22 cellular contexts compared by ENCODE assay signal in genomic region chr6:160955508-160956295, GRCh38.
"Had no signal": no experiment of that assay in that cellular context is flagged by ENCODE, and none has a peak within 500 bp of the region (broad histone marks: within the 10 kb centered on the region; RNA-seq: fewer than 3 reads in every experiment).

No MANE protein-coding gene starts in this region.

- H2AFZ ChIP-seq: hepatocyte had no signal

- H3K27ac ChIP-seq: epithelial cell of prostate, foreskin keratinocyte, hepatocyte, ovary, right atrium auricular region, sigmoid colon, skin epidermis, stomach, thoracic aorta, transverse colon had no signal

- H3K4me2 ChIP-seq: hepatocyte had no signal

- ATAC-seq: effector memory CD8-positive, alpha-beta T cell; foreskin keratinocyte; left cardiac atrium; left ventricle myocardium superior; naive thymus-derived CD4-positive, alpha-beta T cell had no signal

- H3K4me1 Mint-ChIP-seq: naive thymus-derived CD4-positive, alpha-beta T cell had no signal

- H3K36me3 ChIP-seq: ovary, right atrium auricular region, sigmoid colon, stomach, thoracic aorta, transverse colon had no signal

- H3K79me2 ChIP-seq: hepatocyte had no signal

- H3K27me3 ChIP-seq: foreskin keratinocyte, hepatocyte, ovary, right atrium auricular region, sigmoid colon, stomach had no signal

- H3K4me1 ChIP-seq: foreskin keratinocyte, transverse colon had no signal

- H3K36me3 Mint-ChIP-seq: naive thymus-derived CD4-positive, alpha-beta T cell had no signal

- H3K9me3 ChIP-seq: ovary, right atrium auricular region, sigmoid colon, stomach, thoracic aorta, transverse colon had no signal

- FAIRE-seq: colon, kidney had no signal

- H3K27ac Mint-ChIP-seq: dendritic cell treated with granulocyte-macrophage colony-stimulating factor and Interleukin-4, amounts not matched to agents 40 ng/mL and 50 ng/mL, for 4 days; effector memory CD8-positive, alpha-beta T cell; naive thymus-derived CD4-positive, alpha-beta T cell; nephron progenitor cell had no signal

- DNase-seq: effector memory CD8-positive, alpha-beta T cell; foreskin keratinocyte; kidney; left cardiac atrium; left ventricle myocardium superior; naive thymus-derived CD4-positive, alpha-beta T cell; nephron progenitor cell; nucleus accumbens; ovary; sigmoid colon; stimulated activated CD4-positive, alpha-beta T cell treated with anti-CD3 and anti-CD28 coated beads, Interleukin-2, amount 100 ng/mL, for 24 hours; stimulated activated CD4-positive, alpha-beta T cell treated with anti-CD3 and anti-CD28 coated beads, Interleukin-4, amount 100 ng/mL, for 4 hours; stimulated activated naive CD4-positive, alpha-beta T cell; stomach; transverse colon had no signal

- H3K4me3 Mint-ChIP-seq: dendritic cell treated with granulocyte-macrophage colony-stimulating factor and Interleukin-4, amounts not matched to agents 40 ng/mL and 50 ng/mL, for 4 days; effector memory CD8-positive, alpha-beta T cell; naive thymus-derived CD4-positive, alpha-beta T cell; nephron progenitor cell had no signal

- H3K4me3 ChIP-seq: hepatocyte, ovary, right atrium auricular region, sigmoid colon, skin epidermis, stomach, thoracic aorta, transverse colon had no signal

- H3K9me3 Mint-ChIP-seq: dendritic cell treated with granulocyte-macrophage colony-stimulating factor and Interleukin-4, amounts not matched to agents 40 ng/mL and 50 ng/mL, for 4 days; effector memory CD8-positive, alpha-beta T cell; naive thymus-derived CD4-positive, alpha-beta T cell; nephron progenitor cell had no signal
